Comparison of ENCODE assay signal across 8 cellular contexts in genomic region chr16:67841816-67842508, GRCh38. TPM values are rescaled to one million over a fixed set of nuclear protein-coding genes. Genes with fewer than 3 reads are reported as not detected.
DNase-seq lines count a peak whose midpoint lies in the region; ATAC-seq and TF ChIP-seq lines count a peak whose summit lies in the region.

Gene THAP11 (plus strand): TSS chr16:67842320. CDS start chr16:67842555, 235 bp downstream.

- peak within 1 kb of the TSS; percentile 82 for H3K4me3 ChIP-seq in coronary artery

- H3K27ac Mint-ChIP-seq in activated CD4-positive, alpha-beta T cell treated with anti-CD3 and anti-CD28 coated beads, Interleukin-2, amount 10 ng/mL, durations not matched to agents 24 days and 14 days = peak within 1 kb of the TSS; percentile 94

- intact Hi-C loops in activated CD4-positive, alpha-beta T cell treated with anti-CD3 and anti-CD28 coated beads, Interleukin-2, amount 10 ng/mL, durations not matched to agents 24 days and 14 days (cut with micrococcal nuclease) = loop anchor here (1.0 to 10.0 kb wide), 4 partner anchors 9 to 597 kb away; partner anchors contain the start of genes CTCF, FHOD1, RANBP10 and SLC9A5

- H3K4me1 Mint-ChIP-seq in activated CD4-positive, alpha-beta T cell treated with anti-CD3 and anti-CD28 coated beads, Interleukin-2, amount 10 ng/mL, durations not matched to agents 24 days and 14 days = peaks cover 26% of the 10 kb centered on the region

- peaks cover 9% of the 10 kb centered on the region for H3K36me3 Mint-ChIP-seq in activated CD4-positive, alpha-beta T cell treated with anti-CD3 and anti-CD28 coated beads, Interleukin-2, amount 10 ng/mL, durations not matched to agents 24 days and 14 days (ENCODE audit: low read depth)

- ATAC-seq in GM19328 (IDR thresholded peaks at IDR 0.05; ENCODE audit: unreplicated experiment) (peak; percentile 50), HG03469 (IDR thresholded peaks at IDR 0.05; ENCODE audit: unreplicated experiment) (peak; percentile 45)

- H3K27me3 Mint-ChIP-seq in activated CD4-positive, alpha-beta T cell treated with anti-CD3 and anti-CD28 coated beads, Interleukin-2, amount 10 ng/mL, durations not matched to agents 24 days and 14 days = no peaks in the 10 kb centered on the region

- TF ChIP-seq CTCF in C4-2B (conservative IDR thresholded peaks at IDR 0.05) (peak; percentile 91), coronary artery (IDR thresholded peaks at IDR 0.05) (peak; percentile 92)

- no peaks in the 10 kb centered on the region for H3K9me3 Mint-ChIP-seq in activated CD4-positive, alpha-beta T cell treated with anti-CD3 and anti-CD28 coated beads, Interleukin-2, amount 10 ng/mL, durations not matched to agents 24 days and 14 days

- H3K4me3 Mint-ChIP-seq in activated CD4-positive, alpha-beta T cell treated with anti-CD3 and anti-CD28 coated beads, Interleukin-2, amount 10 ng/mL, durations not matched to agents 24 days and 14 days = peak within 1 kb of the TSS; percentile 93

- DNase-seq in NCI-H526 (lab: John Stamatoyannopoulos, UW) (peak; percentile 89 to 95), coronary artery (ENCODE audit: low spot score) (peak; percentile 96), left kidney (ENCODE audit: low read depth, low spot score) (peak; percentile 99)
- DNase-seq in activated CD4-positive, alpha-beta T cell treated with anti-CD3 and anti-CD28 coated beads, Interleukin-2, amount 10 ng/mL, durations not matched to agents 24 days and 14 days = peak; percentile 99
- peak; percentile 94 for DNase-seq in stimulated activated CD4-positive, alpha-beta T cell treated with anti-CD3 and anti-CD28 coated beads, Interleukin-1b, Interleukin-23, amount 100 ng/mL, for 48 hours

- H3K27ac ChIP-seq in C4-2B (peak within 1 kb of the TSS; percentile 98), coronary artery (peak within 1 kb of the TSS; percentile 96 to 98)

RNA-seq across cellular contexts. Expression of gene THAP11, which starts in this region (rescaled TPM):
- total RNA-seq in activated CD4-positive, alpha-beta T cell treated with anti-CD3 and anti-CD28 coated beads, Interleukin-2, amount 10 ng/mL, durations not matched to agents 24 days and 14 days = 46.4 and 48.7 TPM in 2 replicates

Comparison
In these comparisons a context has a peak if more than half of its experiments do, and no peak if none do; other contexts are left out.
1. Peak in every context shown above with its lines: DNase-seq, ATAC-seq, H3K4me3 ChIP-seq and H3K27ac ChIP-seq.